In genomic region chr14:21735200-21735599, GRCh38 we compare ENCODE assay signal across 11 cellular contexts.
"Had no signal": no experiment of that assay in that cellular context is flagged by ENCODE, and none has a peak within 500 bp of the region (broad histone marks: within the 10 kb centered on the region; RNA-seq: fewer than 3 reads in every experiment).

No MANE protein-coding gene starts in this region.

- H3K4me1 ChIP-seq: gastrocnemius medialis, thyroid gland, uterus had no signal

- H3K4me3 ChIP-seq: gastrocnemius medialis, thyroid gland, uterus had no signal

- H3K4me3 Mint-ChIP-seq: neural crest cell had no signal

- H3K36me3 ChIP-seq: gastrocnemius medialis, thyroid gland, uterus had no signal

- H3K27ac ChIP-seq: epithelial cell of prostate, gastrocnemius medialis, thyroid gland, uterus had no signal

- ATAC-seq: gastrocnemius medialis, left ventricle myocardium superior had no signal

- H3K4me1 Mint-ChIP-seq: neural crest cell had no signal

- DNase-seq: activated CD4-positive, CD25-positive, alpha-beta regulatory T cell treated with anti-CD3 and anti-CD28 coated beads, Interleukin-2, amount 50 U/mL, for 72 hours; cortex of kidney; gastrocnemius medialis; kidney; left ventricle myocardium superior; SIG-M5; stimulated activated CD4-positive, alpha-beta T cell treated with anti-CD3 and anti-CD28 coated beads, Interleukin-4, amount 100 ng/mL, for 1 hour; uterus had no signal

- H3K27me3 ChIP-seq: gastrocnemius medialis, thyroid gland, uterus had no signal

- H3K9me3 ChIP-seq: gastrocnemius medialis, thyroid gland, uterus had no signal
